Comparison of ENCODE assay signal across 12 cellular contexts in the genomic region with DNA sequence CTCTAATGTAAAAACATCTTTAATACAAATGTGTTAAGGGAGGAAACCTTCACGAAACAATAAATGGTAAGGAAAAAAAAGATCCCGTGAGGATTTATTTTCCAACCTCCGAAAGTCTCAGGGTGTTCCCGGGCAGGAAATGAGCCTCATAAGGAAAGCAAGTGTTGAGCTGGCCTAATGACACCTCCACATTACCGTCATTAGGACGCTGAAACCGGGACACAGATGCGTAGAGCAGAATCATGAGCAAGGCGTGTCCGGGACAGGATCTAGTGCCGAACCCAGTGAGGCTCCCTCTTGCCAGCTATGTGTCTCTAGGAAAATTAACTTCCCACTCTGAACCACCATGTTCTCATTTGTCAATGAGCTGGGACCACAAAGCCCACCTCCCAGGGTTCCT. TPM values are rescaled to one million over a fixed set of nuclear protein-coding genes. Genes with fewer than 3 reads are reported as not detected.
DNase-seq lines count a peak whose midpoint lies in the region; ATAC-seq and TF ChIP-seq lines count a peak whose summit lies in the region.
"Had no signal": no experiment of that assay in that cellular context is flagged by ENCODE, and none has a peak within 500 bp of the region (broad histone marks: within the 10 kb centered on the region; RNA-seq: fewer than 3 reads in every experiment).

No MANE protein-coding gene starts in this region.

- H3K27ac Mint-ChIP-seq in activated CD8-positive, alpha-beta T cell treated with anti-CD3 and anti-CD28 coated beads, Interleukin-2, amount 10 ng/mL, durations not matched to agents 7 days and 5 days: peak overlapping the region; percentile 79
- H3K27ac Mint-ChIP-seq in stimulated activated memory B cell treated with anti-CD40 and anti-IgM and Interleukin-4, amounts not matched to agents 10 μg/mL and 1 μg/mL and 100 μg/mL, for 72 hours: peak overlapping the region; percentile 74

- TF ChIP-seq EP300 in gastroesophageal sphincter (IDR thresholded peaks at IDR 0.05): no peak

- H3K4me3 ChIP-seq in gastroesophageal sphincter: no peak overlapping the region

- no peak for TF ChIP-seq CTCF in gastroesophageal sphincter (IDR thresholded peaks at IDR 0.05)

- H3K9me3 Mint-ChIP-seq in activated CD8-positive, alpha-beta T cell treated with anti-CD3 and anti-CD28 coated beads, Interleukin-2, amount 10 ng/mL, durations not matched to agents 7 days and 5 days (ENCODE audit: insufficient read depth): no peaks in the 10 kb centered on the region
- H3K9me3 Mint-ChIP-seq in stimulated activated memory B cell treated with anti-CD40 and anti-IgM and Interleukin-4, amounts not matched to agents 10 μg/mL and 1 μg/mL and 100 μg/mL, for 72 hours: no peaks in the 10 kb centered on the region
- H3K9me3 Mint-ChIP-seq: brain had no signal

- peaks cover 0 to 14% (median 0%) of the 10 kb centered on the region in 3 donors for H3K4me1 ChIP-seq in gastroesophageal sphincter

- no peak for TF ChIP-seq POLR2A in gastroesophageal sphincter (IDR thresholded peaks at IDR 0.05)

- H3K4me3 Mint-ChIP-seq in activated CD8-positive, alpha-beta T cell treated with anti-CD3 and anti-CD28 coated beads, Interleukin-2, amount 10 ng/mL, durations not matched to agents 7 days and 5 days: no peak overlapping the region
- H3K4me3 Mint-ChIP-seq in stimulated activated memory B cell treated with anti-CD40 and anti-IgM and Interleukin-4, amounts not matched to agents 10 μg/mL and 1 μg/mL and 100 μg/mL, for 72 hours: no peak overlapping the region
- H3K4me3 Mint-ChIP-seq: brain had no signal

- no peaks in the 10 kb centered on the region for H3K27me3 ChIP-seq in gastroesophageal sphincter

- POLR2A ChIA-PET in activated CD8-positive, alpha-beta T cell treated with anti-CD3 and anti-CD28 coated beads, Interleukin-2, amount 10 ng/mL, durations not matched to agents 7 days and 5 days (lab: Charles Lee): interaction anchor here (0.6 to 1.6 kb wide), 6 partner anchors 12 to 37 kb away, joined by 3 to 4 read pairs (median 3); a partner anchor contains a TSS

- peak overlapping the region in 3 of 4 donors; percentile 34 to 61 (median 49) for H3K27ac ChIP-seq in gastroesophageal sphincter

- no peaks in the 10 kb centered on the region for H3K27me3 Mint-ChIP-seq in activated CD8-positive, alpha-beta T cell treated with anti-CD3 and anti-CD28 coated beads, Interleukin-2, amount 10 ng/mL, durations not matched to agents 7 days and 5 days (ENCODE audit: low read depth)
- no peaks in the 10 kb centered on the region for H3K27me3 Mint-ChIP-seq in stimulated activated memory B cell treated with anti-CD40 and anti-IgM and Interleukin-4, amounts not matched to agents 10 μg/mL and 1 μg/mL and 100 μg/mL, for 72 hours

- peaks cover 61% of the 10 kb centered on the region for H3K4me1 Mint-ChIP-seq in activated CD8-positive, alpha-beta T cell treated with anti-CD3 and anti-CD28 coated beads, Interleukin-2, amount 10 ng/mL, durations not matched to agents 7 days and 5 days (ENCODE audit: low read depth)
- H3K4me1 Mint-ChIP-seq in stimulated activated memory B cell treated with anti-CD40 and anti-IgM and Interleukin-4, amounts not matched to agents 10 μg/mL and 1 μg/mL and 100 μg/mL, for 72 hours: peaks cover 44% of the 10 kb centered on the region

- H3K9me3 ChIP-seq in gastroesophageal sphincter: no peaks in the 10 kb centered on the region

- H3K36me3 Mint-ChIP-seq in activated CD8-positive, alpha-beta T cell treated with anti-CD3 and anti-CD28 coated beads, Interleukin-2, amount 10 ng/mL, durations not matched to agents 7 days and 5 days (ENCODE audit: low read depth): peaks cover 79% of the 10 kb centered on the region
- H3K36me3 Mint-ChIP-seq in stimulated activated memory B cell treated with anti-CD40 and anti-IgM and Interleukin-4, amounts not matched to agents 10 μg/mL and 1 μg/mL and 100 μg/mL, for 72 hours: peaks cover 80% of the 10 kb centered on the region

- 62 to 68% methylated on average over 9 to 11 of the region's 11 CpGs for WGBS in gastroesophageal sphincter (ENCODE audit: low coverage in 1 of 2), 2 donors

- no peak for ATAC-seq in activated CD8-positive, alpha-beta T cell treated with anti-CD3 and anti-CD28 coated beads, Interleukin-2, amount 10 ng/mL, durations not matched to agents 7 days and 5 days
- peak; percentile 46 for ATAC-seq in gastroesophageal sphincter
- no peak for ATAC-seq in stimulated activated memory B cell treated with anti-CD40 and anti-IgM and Interleukin-4, amounts not matched to agents 10 μg/mL and 1 μg/mL and 100 μg/mL, for 72 hours

- peak; percentile 58 to 59 for DNase-seq in activated CD4-positive, alpha-beta T cell treated with anti-CD3 and anti-CD28 coated beads, Interleukin-2, amount 50 U/mL, for 48 hours
- DNase-seq in activated CD4-positive, alpha-beta T cell treated with anti-CD3 and anti-CD28 coated beads, Interleukin-2, amount 50 U/mL, for 1 hour: no peak
- no peak for DNase-seq in activated CD8-positive, alpha-beta T cell treated with anti-CD3 and anti-CD28 coated beads, Interleukin-2, amount 10 ng/mL, durations not matched to agents 7 days and 5 days
- DNase-seq in NCI-H748 treated with DMSO at 0.1 percent for 48 hours (lab: John Stamatoyannopoulos, UW): no peak
- no peak for DNase-seq in COLO829 (ENCODE audit: low spot score)
- no peak for DNase-seq in NAMALWA (ENCODE audit: low spot score)
- DNase-seq: erythroblast, midbrain, MV-4-11 had no signal

- H3K36me3 ChIP-seq in gastroesophageal sphincter: peaks cover 0 to 95% of the 10 kb centered on the region in 2 donors

- CTCF ChIA-PET in activated CD8-positive, alpha-beta T cell treated with anti-CD3 and anti-CD28 coated beads, Interleukin-2, amount 10 ng/mL, durations not matched to agents 7 days and 5 days (lab: Charles Lee): interaction anchor here (0.7 to 1.5 kb wide), 2 partner anchors 61 to 95 kb away, joined by 3 read pairs; no protein-coding TSS in a partner anchor

RNA-seq across cellular contexts. Expression of a gene that starts 22.7 kb away (rescaled TPM):
- 100 to 1,000 TPM; 137 to 138 TPM for total RNA-seq in activated CD8-positive, alpha-beta T cell treated with anti-CD3 and anti-CD28 coated beads, Interleukin-2, amount 10 ng/mL, durations not matched to agents 7 days and 5 days
- total RNA-seq in gastroesophageal sphincter: 10 to 100 TPM; 26.9 to 38.0 (median 31.0) TPM

RNA-seq across cellular contexts. Expression of a gene that starts 35.8 kb away (rescaled TPM):
- 10 to 100 TPM; 67.5 TPM for total RNA-seq in activated CD8-positive, alpha-beta T cell treated with anti-CD3 and anti-CD28 coated beads, Interleukin-2, amount 10 ng/mL, durations not matched to agents 7 days and 5 days
- 10 to 100 TPM; 26.6 to 44.0 (median 34.6) TPM for total RNA-seq in gastroesophageal sphincter

Comparison
In these comparisons a context has a peak if more than half of its experiments do, and no peak if none do; other contexts are left out.
1. DNase-seq: peak in activated CD4-positive, alpha-beta T cell treated with anti-CD3 and anti-CD28 coated beads, Interleukin-2, amount 50 U/mL, for 48 hours (2 of 2); none in activated CD4-positive, alpha-beta T cell treated with anti-CD3 and anti-CD28 coated beads, Interleukin-2, amount 50 U/mL, for 1 hour (single experiment), activated CD8-positive, alpha-beta T cell treated with anti-CD3 and anti-CD28 coated beads, Interleukin-2, amount 10 ng/mL, durations not matched to agents 7 days and 5 days (single experiment), NCI-H748 treated with DMSO at 0.1 percent for 48 hours (single experiment), COLO829 (single experiment) and NAMALWA (single experiment).